ENCODE assay signal across 10 cellular contexts in genomic region chr12:65925626-65926025, GRCh38.
DNase-seq lines count a peak whose midpoint lies in the region; ATAC-seq and TF ChIP-seq lines count a peak whose summit lies in the region.
"Had no signal": no experiment of that assay in that cellular context is flagged by ENCODE, and none has a peak within 500 bp of the region (broad histone marks: within the 10 kb centered on the region; RNA-seq: fewer than 3 reads in every experiment).

No MANE protein-coding gene starts in this region.

- H2AFZ ChIP-seq in HCT116 (ENCODE audit: low read depth, low read length, poor library complexity, severe bottlenecking) (no peak overlapping the region), SK-N-SH (ENCODE audit: low read depth) (no peak overlapping the region)
- H2AFZ ChIP-seq: parathyroid adenoma had no signal

- TF ChIP-seq POLR2A in HCT116 (IDR thresholded peaks at IDR 0.05; ENCODE audit: borderline replicate concordance, extremely low read depth, insufficient read depth, insufficient read length) (no peak), testis (IDR thresholded peaks at IDR 0.05) (no peak)

- POLR2A ChIA-PET in HCT116 (lab: Charles Lee), result no interaction called here
- POLR2A ChIA-PET in SK-N-SH (lab: Yijun Ruan, JAX), result no interaction called here

- H3K9me2 ChIP-seq in HCT116 (ENCODE audit: insufficient read depth), result no peaks in the 10 kb centered on the region
- H3K9me2 ChIP-seq in SK-N-SH, result no peaks in the 10 kb centered on the region

- CTCF ChIA-PET in HCT116 (lab: Charles Lee) (no interaction called here), SK-N-SH (lab: Yijun Ruan, JAX) (no interaction called here)

- H3K36me3 ChIP-seq in HCT116 (ENCODE audit: control insufficient read depth in 1 of 2, insufficient read depth in 2 of 2, low read length in 2 of 2) (peaks cover 0 to 12% of the 10 kb centered on the region in 2 experiments; a peak in 1 of 4 replicates), SK-N-SH (replicated peaks in 1 of 2; ENCODE audit: control insufficient read depth in 1 of 2, insufficient read depth in 2 of 2, low read length in 1 of 2) (peaks cover 2 to 49% of the 10 kb centered on the region in 2 experiments), testis (ENCODE audit: low read depth, missing control alignments) (no peaks in the 10 kb centered on the region)
- H3K36me3 ChIP-seq: breast epithelium had no signal

- H3K27me3 ChIP-seq in HCT116 (ENCODE audit: insufficient read depth, low read length) (no peaks in the 10 kb centered on the region), SK-N-SH (ENCODE audit: insufficient read depth) (no peaks in the 10 kb centered on the region), testis (no peaks in the 10 kb centered on the region)
- H3K27me3 ChIP-seq: breast epithelium had no signal

- DNase-seq in HCT116 (ENCODE audit: low read depth, low spot score), result no peak
- DNase-seq in SK-N-SH, result no peak
- DNase-seq in left kidney (ENCODE audit: low read depth, low spot score), result peak; percentile 63
- DNase-seq in testis, result peak; percentile 17
- DNase-seq in SK-N-DZ (ENCODE audit: low spot score), result no peak
- DNase-seq in NCI-H2107 (lab: John Stamatoyannopoulos, UW), result no peak
- DNase-seq: activated T-cell treated with anti-CD3 and anti-CD28 coated beads, Interleukin-2, amount 50 U/mL, for 24 hours had no signal

- peak overlapping the region; percentile 53; the same call in 1 of the 2 replicates for H3K27ac ChIP-seq in HCT116 (ENCODE audit: low read depth, low read length)
- H3K27ac ChIP-seq in SK-N-SH (ENCODE audit: low read depth in 2 of 2, low read length in 1 of 2), result peak overlapping the region; percentile 80 to 83; a peak in 3 of 4 replicates
- H3K27ac ChIP-seq in testis, result no peak overlapping the region
- H3K27ac ChIP-seq: breast epithelium, parathyroid adenoma had no signal

- TSS peak; percentile 1 for BruUV-seq in HCT116 (replicated peaks; lab: Mats Ljungman, UMichigan)

- no peak for TF ChIP-seq EP300 in SK-N-SH (IDR thresholded peaks at IDR 0.05; ENCODE audit: borderline replicate concordance in 1 of 2, low read depth in 1 of 2, low read length in 1 of 2)

- H3K9ac ChIP-seq in HCT116 (ENCODE audit: low read length), result no peak overlapping the region
- peak overlapping the region; percentile 0; the same call in 1 of the 2 replicates for H3K9ac ChIP-seq in SK-N-SH
- H3K9ac ChIP-seq: parathyroid adenoma had no signal

- ATAC-seq in HCT116, result no peak
- no peak for ATAC-seq in GM21381 (IDR thresholded peaks at IDR 0.05; ENCODE audit: unreplicated experiment)

- no peak overlapping the region for H3K4me3 ChIP-seq in HCT116 (replicated peaks in 1 of 2; ENCODE audit: low read depth in 1 of 2, low read length in 2 of 2)
- H3K4me3 ChIP-seq in SK-N-SH (ENCODE audit: low read depth in 2 of 2, low read length in 1 of 2), result no peak overlapping the region
- no peak overlapping the region for H3K4me3 ChIP-seq in testis
- H3K4me3 ChIP-seq: breast epithelium had no signal

- peaks cover 53 to 57% of the 10 kb centered on the region in 2 experiments for H3K4me1 ChIP-seq in HCT116 (ENCODE audit: control insufficient read depth in 1 of 2, insufficient read depth in 2 of 2, low read length in 2 of 2)
- H3K4me1 ChIP-seq in SK-N-SH (ENCODE audit: control insufficient read depth in 1 of 2, insufficient read depth in 2 of 2, low read depth in 1 of 2, low read length in 1 of 2), result peaks cover 0 to 54% of the 10 kb centered on the region in 2 experiments; a peak in 3 of 4 replicates
- no peaks in the 10 kb centered on the region for H3K4me1 ChIP-seq in testis
- H3K4me1 ChIP-seq: breast epithelium, parathyroid adenoma had no signal

- H3F3A ChIP-seq in SK-N-SH (replicated peaks; ENCODE audit: insufficient read depth), result peaks cover 59% of the 10 kb centered on the region

- H3K79me2 ChIP-seq in HCT116 (ENCODE audit: insufficient read depth, low read length) (peaks cover 100% of the 10 kb centered on the region), SK-N-SH (ENCODE audit: insufficient read depth) (peaks cover 98% of the 10 kb centered on the region)
- H3K79me2 ChIP-seq: parathyroid adenoma had no signal

- H4K20me1 ChIP-seq in HCT116 (ENCODE audit: insufficient read depth), result peaks cover 3% of the 10 kb centered on the region; the same call in 1 of the 2 replicates
- H4K20me1 ChIP-seq in SK-N-SH (ENCODE audit: insufficient read depth), result peaks cover 56% of the 10 kb centered on the region

- RAD21 ChIA-PET in HCT116 (lab: Charles Lee; ENCODE audit: low non-redundant PET in 1 of 2, low total read pairs in 2 of 2, uncharacterized antibody in 2 of 2, unreplicated experiment in 2 of 2), result no interaction called here

- intact Hi-C loops in HCT116 (cut with micrococcal nuclease), result no loop called here
- intact Hi-C loops in testis (cut with DNase I; ENCODE audit: low total_unique reads), result no loop called here

- TF ChIP-seq CTCF in HCT116 (IDR thresholded peaks at IDR 0.05 in 2 of 3, conservative IDR thresholded peaks at IDR 0.05 in 1 of 3; ENCODE audit: borderline replicate concordance in 1 of 3, insufficient read depth in 1 of 3, low read depth in 2 of 3, low read length in 2 of 3), result no peak
- no peak for TF ChIP-seq CTCF in SK-N-SH (IDR thresholded peaks at IDR 0.05)
- no peak for TF ChIP-seq CTCF in testis (IDR thresholded peaks at IDR 0.05)

- 39% methylated on average over 6 of the region's 6 CpGs for WGBS in SK-N-SH (ENCODE audit: low lambda C conversion rate)
- WGBS in testis, 2 donors, result 64 to 73% methylated on average over 6 of the region's 6 CpGs

- H3K9me3 ChIP-seq in HCT116 (ENCODE audit: control insufficient read depth in 1 of 2, insufficient read depth in 1 of 2, low read depth in 1 of 2, low read length in 2 of 2), result no peaks in the 10 kb centered on the region
- H3K9me3 ChIP-seq in SK-N-SH, result no peaks in the 10 kb centered on the region
- H3K9me3 ChIP-seq in testis, result no peaks in the 10 kb centered on the region
- H3K9me3 ChIP-seq: breast epithelium had no signal

- H3K4me2 ChIP-seq in HCT116 (ENCODE audit: low read length) (no peak overlapping the region), SK-N-SH (peak overlapping the region; percentile 59; the same call in 1 of the 2 replicates)

- no peak for TF ChIP-seq RAD21 in HCT116 (IDR thresholded peaks at IDR 0.05; ENCODE audit: low read depth)
- TF ChIP-seq RAD21 in SK-N-SH (IDR thresholded peaks at IDR 0.05; ENCODE audit: low read length), result no peak

TF ChIP-seq in HCT116, 20 proteins besides CTCF, POLR2A, EP300 and RAD21:
- 0 out of 2 replicates have a peak, but pooled peaks have one; percentile 15 for TF ChIP-seq SP1 (IDR thresholded peaks at IDR 0.05; ENCODE audit: low read depth)
- no peak for TF ChIP-seq EZH2 (IDR thresholded peaks at IDR 0.05)

TF ChIP-seq in SK-N-SH, 30 proteins besides CTCF, POLR2A, EP300 and RAD21 (continues in another document):
- TF ChIP-seq ZBTB33 (IDR thresholded peaks at IDR 0.05; ENCODE audit: borderline replicate concordance, low read depth) (no peak), RCOR1 (IDR thresholded peaks at IDR 0.05; ENCODE audit: low read length) (no peak), TCF12 (IDR thresholded peaks at IDR 0.05) (no peak), CHD2 (IDR thresholded peaks at IDR 0.05; ENCODE audit: low read length, partially characterized antibody) (no peak), RXRA (IDR thresholded peaks at IDR 0.05; ENCODE audit: borderline replicate concordance, low read depth) (no peak), NRF1 (IDR thresholded peaks at IDR 0.05; ENCODE audit: low read depth, low read length) (no peak), FOXM1 (IDR thresholded peaks at IDR 0.05; ENCODE audit: low read depth) (no peak), FOSL2 (IDR thresholded peaks at IDR 0.05; ENCODE audit: borderline replicate concordance, low read depth) (no peak), JUND (IDR thresholded peaks at IDR 0.05) (no peak), TEAD4 (IDR thresholded peaks at IDR 0.05; ENCODE audit: borderline replicate concordance, insufficient read depth) (no peak), SMC3 (IDR thresholded peaks at IDR 0.05; ENCODE audit: low read depth, low read length) (no peak), USF1 (IDR thresholded peaks at IDR 0.05; ENCODE audit: borderline replicate concordance, low read depth) (no peak), PBX3 (IDR thresholded peaks at IDR 0.05) (no peak), MXI1 (IDR thresholded peaks at IDR 0.05; ENCODE audit: low read depth, low read length) (no peak), MAX (IDR thresholded peaks at IDR 0.05; ENCODE audit: low read depth) (no peak)

Comparison
In these comparisons a context has a peak if more than half of its experiments do, and no peak if none do; other contexts are left out.
1. DNase-seq: peak in left kidney (single experiment) and testis (single experiment); none in HCT116 (single experiment), SK-N-SH (single experiment), SK-N-DZ (single experiment) and NCI-H2107 (single experiment).
2. H3K27ac ChIP-seq: peak in HCT116 (single experiment) and SK-N-SH (2 of 2); none in testis (0 of 2).